26 cellular contexts compared by ENCODE assay signal in genomic region chr13:43325636-43326035, GRCh38.
"Had no signal": no experiment of that assay in that cellular context is flagged by ENCODE, and none has a peak within 500 bp of the region (broad histone marks: within the 10 kb centered on the region; RNA-seq: fewer than 3 reads in every experiment).

No MANE protein-coding gene starts in this region.

- H3K4me3 ChIP-seq: ascending aorta, body of pancreas, Peyer's patch had no signal

- H3K27me3 Mint-ChIP-seq: activated naive CD4-positive, alpha-beta T cell treated with anti-CD3 and anti-CD28 coated beads, Interleukin-2, amount 50 U/mL, for 24 hours had no signal

- H3K36me3 Mint-ChIP-seq: activated naive CD4-positive, alpha-beta T cell treated with anti-CD3 and anti-CD28 coated beads, Interleukin-2, amount 50 U/mL, for 24 hours; IgD-negative memory B cell; WTC11 had no signal

- H3K4me3 Mint-ChIP-seq: activated CD8-positive, alpha-beta T cell treated with anti-CD3 and anti-CD28 coated beads, Interleukin-2, amount 10 ng/mL, durations not matched to agents 7 days and 5 days; activated naive CD4-positive, alpha-beta T cell treated with anti-CD3 and anti-CD28 coated beads, Interleukin-2, amount 50 U/mL, for 24 hours; activated T-helper 1 cell treated with anti-CD3 and anti-CD28 coated beads, Interleukin-12 subunit alpha, Interleukin-12 subunit beta, Interleukin-2, Interleukin-4 antibody, amounts not matched to agents 30 ng/mL and 10 ng/mL and 1 ng/mL, durations not matched to agents 14 hours and 24 hours and 36 hours; IgD-negative memory B cell; T-helper 17 cell; WTC11 had no signal

- H3K4me1 Mint-ChIP-seq: activated naive CD4-positive, alpha-beta T cell treated with anti-CD3 and anti-CD28 coated beads, Interleukin-2, amount 50 U/mL, for 24 hours; IgD-negative memory B cell; T-helper 17 cell had no signal

- H3K4me1 ChIP-seq: ascending aorta, Peyer's patch had no signal

- H3K27ac Mint-ChIP-seq: activated CD8-positive, alpha-beta T cell treated with anti-CD3 and anti-CD28 coated beads, Interleukin-2, amount 10 ng/mL, durations not matched to agents 7 days and 5 days; activated naive CD4-positive, alpha-beta T cell treated with anti-CD3 and anti-CD28 coated beads, Interleukin-2, amount 50 U/mL, for 24 hours; activated T-helper 1 cell treated with anti-CD3 and anti-CD28 coated beads, Interleukin-12 subunit alpha, Interleukin-12 subunit beta, Interleukin-2, Interleukin-4 antibody, amounts not matched to agents 30 ng/mL and 10 ng/mL and 1 ng/mL, durations not matched to agents 14 hours and 24 hours and 36 hours; T-helper 17 cell; WTC11 had no signal

- DNase-seq: activated CD4-positive, alpha-beta T cell treated with anti-CD3 and anti-CD28 coated beads for 48 hours; activated CD4-positive, alpha-beta T cell treated with anti-CD3 and anti-CD28 coated beads, Interleukin-2, amount 50 U/mL, for 4 hours; activated CD4-positive, CD25-positive, alpha-beta regulatory T cell treated with anti-CD3 and anti-CD28 coated beads, Interleukin-2, amount 50 U/mL, for 72 hours; activated CD8-positive, alpha-beta memory T cell treated with anti-CD3 and anti-CD28 coated beads, Interleukin-2, amount 50 U/mL, for 48 hours; activated CD8-positive, alpha-beta T cell treated with anti-CD3 and anti-CD28 coated beads, Interleukin-2, amount 10 ng/mL, durations not matched to agents 7 days and 5 days; activated effector memory CD4-positive, alpha-beta T cell treated with Interleukin-2 at 50 U/mL for 16 hours; activated naive CD4-positive, alpha-beta T cell; activated T-cell treated with anti-CD3 and anti-CD28 coated beads, Interleukin-2, amount 50 U/mL, for 1 hour; body of pancreas; MM.1S; NCI-H1105; NCI-H1436; NCI-H187; NCI-H2081 treated with DMSO at 0.1 percent for 48 hours; NCI-H446; NCI-H524; Peyer's patch; SIG-M5; T-helper 17 cell; T-helper 9 cell had no signal

- H3K27me3 ChIP-seq: ascending aorta, body of pancreas, Peyer's patch had no signal

- H3K36me3 ChIP-seq: ascending aorta, Peyer's patch had no signal

- ATAC-seq: activated CD8-positive, alpha-beta T cell treated with anti-CD3 and anti-CD28 coated beads, Interleukin-2, amount 10 ng/mL, durations not matched to agents 7 days and 5 days; body of pancreas; T-helper 17 cell; WTC11 had no signal

- H3K9me3 ChIP-seq: ascending aorta, body of pancreas, Peyer's patch had no signal

- H3K27ac ChIP-seq: ascending aorta, body of pancreas, KMS-11, Peyer's patch had no signal

- H3K9me3 Mint-ChIP-seq: activated naive CD4-positive, alpha-beta T cell treated with anti-CD3 and anti-CD28 coated beads, Interleukin-2, amount 50 U/mL, for 24 hours; activated T-helper 1 cell treated with anti-CD3 and anti-CD28 coated beads, Interleukin-12 subunit alpha, Interleukin-12 subunit beta, Interleukin-2, Interleukin-4 antibody, amounts not matched to agents 30 ng/mL and 10 ng/mL and 1 ng/mL, durations not matched to agents 14 hours and 24 hours and 36 hours; IgD-negative memory B cell; WTC11 had no signal
